ENCODE assay signal across 15 cellular contexts in the genomic region with DNA sequence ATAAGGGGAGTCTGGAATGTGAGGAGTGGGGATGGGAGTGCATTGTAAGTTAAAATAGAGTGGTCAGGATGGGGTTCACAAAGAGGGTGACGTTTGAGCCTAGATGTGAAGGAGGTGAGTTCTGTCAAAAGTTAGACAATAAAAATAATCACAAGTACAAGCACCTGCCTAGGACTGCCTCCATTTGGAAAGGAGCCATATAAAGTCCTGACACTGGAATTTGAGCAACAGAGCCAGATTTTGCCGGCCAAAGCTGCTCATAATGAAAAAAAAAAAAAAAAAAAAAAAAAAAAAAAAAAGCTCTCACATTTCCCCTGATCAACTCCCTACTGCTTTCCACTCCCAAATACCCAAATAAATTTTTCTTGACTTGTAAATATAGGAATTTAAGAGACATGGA. TPM values are rescaled to one million over a fixed set of nuclear protein-coding genes. Genes with fewer than 3 reads are reported as not detected.
DNase-seq lines count a peak whose midpoint lies in the region; FAIRE-seq and TF ChIP-seq lines count a peak whose summit lies in the region.
"Had no signal": no experiment of that assay in that cellular context is flagged by ENCODE, and none has a peak within 500 bp of the region (broad histone marks: within the 10 kb centered on the region; RNA-seq: fewer than 3 reads in every experiment).

No MANE protein-coding gene starts in this region.

- H3K79me2 ChIP-seq in Loucy (ENCODE audit: insufficient read depth, low read length) = no peaks in the 10 kb centered on the region

- no peak overlapping the region for H3K9ac ChIP-seq in Loucy (ENCODE audit: low read depth, low read length, poor library complexity, severe bottlenecking)
- no peak overlapping the region for H3K9ac ChIP-seq in kidney (ENCODE audit: low read length in 2 of 2)

- CTCF ChIA-PET in MCF 10A (lab: Yijun Ruan, JAX) = interaction anchor here (0.6 to 2.9 kb wide), 6 partner anchors 10 to 128 kb away, joined by 3 to 15 read pairs (median 3); no protein-coding TSS in a partner anchor

- DNase-seq in MCF 10A (ENCODE audit: unreplicated experiment) (peak; percentile 64), kidney (no peak), renal cortical epithelial cell (ENCODE audit: low read depth) (peak; percentile 61), NCI-H1092 treated with DMSO at 0.1 percent for 48 hours (lab: John Stamatoyannopoulos, UW) (no peak), brain microvascular endothelial cell (no peak), HTR-8/SVneo (ENCODE audit: insufficient read length, low spot score) (no peak)
- DNase-seq in stimulated activated CD4-positive, alpha-beta T cell treated with anti-CD3 and anti-CD28 coated beads, Interleukin-4, amount 100 ng/mL, for 1 hour = no peak
- DNase-seq: Kasumi-1; NCI-H510A; SJCRH30; stimulated activated CD4-positive, alpha-beta T cell treated with anti-CD3 and anti-CD28 coated beads, Interleukin-2, amount 100 ng/mL, for 24 hours; T-helper 2 cell had no signal

- H2AFZ ChIP-seq in Loucy (ENCODE audit: low read length) = 0 out of 2 replicates have a peak overlapping the region, but pooled peaks have one; percentile 31

- POLR2A ChIA-PET in MCF 10A (lab: Yijun Ruan, JAX) = interaction anchor here (0.5 to 8.4 kb wide), 7 partner anchors 10 to 364 kb away, joined by 3 to 148 read pairs (median 3); no protein-coding TSS in a partner anchor

- H3K9me3 ChIP-seq in Loucy (ENCODE audit: insufficient read depth, low read depth, low read length) (no peaks in the 10 kb centered on the region), kidney (ENCODE audit: control insufficient read depth in 1 of 2, low read length in 2 of 2) (no peaks in the 10 kb centered on the region)
- H3K9me3 ChIP-seq: SJCRH30 had no signal

- FAIRE-seq in kidney (lab: Jason Lieb, UNC) (peak; percentile 21), HTR-8/SVneo (lab: Jason Lieb, UNC) (no peak)

- no peaks in the 10 kb centered on the region for H4K20me1 ChIP-seq in Loucy (ENCODE audit: insufficient read depth, low read length, poor library complexity, severe bottlenecking)

- no peaks in the 10 kb centered on the region for H3K36me3 ChIP-seq in Loucy (ENCODE audit: insufficient read depth, low read length)
- H3K36me3 ChIP-seq in kidney (ENCODE audit: control insufficient read depth in 1 of 2, insufficient read depth in 2 of 2, low read length in 2 of 2) = no peaks in the 10 kb centered on the region
- H3K36me3 ChIP-seq in brain microvascular endothelial cell (replicated peaks) = no peaks in the 10 kb centered on the region

- intact Hi-C loops in MCF 10A (cut with micrococcal nuclease) (no loop called here), kidney (cut with DNase I) (no loop called here)

- BruUV-seq in MCF 10A (replicated peaks; lab: Mats Ljungman, UMichigan) = no TSS peak

- peaks cover 33% of the 10 kb centered on the region for H3K4me1 Mint-ChIP-seq in MCF 10A (ENCODE audit: insufficient read depth, unreplicated experiment)

- no peak overlapping the region for H3K4me2 ChIP-seq in Loucy (ENCODE audit: low read depth, low read length, poor library complexity, severe bottlenecking)

- H3K27me3 ChIP-seq in Loucy (ENCODE audit: insufficient read depth, low read length, poor library complexity, severe bottlenecking) (no peaks in the 10 kb centered on the region), brain microvascular endothelial cell (replicated peaks) (no peaks in the 10 kb centered on the region)
- H3K27me3 ChIP-seq: SJCRH30 had no signal

- in situ Hi-C loops in brain microvascular endothelial cell (cut with HindIII; ENCODE audit: low pct_ligation_motif_present, low sequenced_read_pairs) = no loop called here

- no peak overlapping the region for H3K4me3 ChIP-seq in Loucy (ENCODE audit: low read length, poor library complexity, severe bottlenecking)
- H3K4me3 ChIP-seq in kidney (ENCODE audit: low read length in 2 of 2) = no peak overlapping the region
- no peak overlapping the region for H3K4me3 ChIP-seq in brain microvascular endothelial cell (ENCODE audit: low read depth, low read length)
- H3K4me3 ChIP-seq: SJCRH30 had no signal

- H3K4me1 ChIP-seq in Loucy (ENCODE audit: insufficient read depth, low read length, poor library complexity, severe bottlenecking) (no peaks in the 10 kb centered on the region), kidney (ENCODE audit: control insufficient read depth in 1 of 2, insufficient read depth in 1 of 2, low read depth in 1 of 2, low read length in 2 of 2) (peaks cover 8 to 12% of the 10 kb centered on the region in 2 donors)

- H3K4me3 Mint-ChIP-seq in MCF 10A (ENCODE audit: unreplicated experiment) = no peak overlapping the region
- H3K4me3 Mint-ChIP-seq: mesothelial cell of epicardium had no signal

- TF ChIP-seq CTCF in Loucy (conservative IDR thresholded peaks at IDR 0.05; ENCODE audit: low read length) (no peak), MCF 10A (IDR thresholded peaks at IDR 0.05; ENCODE audit: unreplicated experiment) (no peak), kidney (IDR thresholded peaks at IDR 0.05; ENCODE audit: borderline replicate concordance, extremely low read depth, insufficient read depth) (no peak), brain microvascular endothelial cell (IDR thresholded peaks at IDR 0.05; ENCODE audit: low read depth, low read length, missing control alignments) (no peak)

- H3K36me3 Mint-ChIP-seq in MCF 10A (ENCODE audit: insufficient read depth, unreplicated experiment) = no peaks in the 10 kb centered on the region
- H3K36me3 Mint-ChIP-seq: mesothelial cell of epicardium had no signal

- no peaks in the 10 kb centered on the region for H3F3A ChIP-seq in Loucy (ENCODE audit: low read depth)

- H3K27me3 Mint-ChIP-seq in MCF 10A (ENCODE audit: insufficient read depth, unreplicated experiment) = no peaks in the 10 kb centered on the region

- no peaks in the 10 kb centered on the region for H3K9me2 ChIP-seq in Loucy (replicated peaks; ENCODE audit: low read depth, low read length)

- peak overlapping the region; percentile 70 for H3K27ac Mint-ChIP-seq in MCF 10A (ENCODE audit: low read depth, unreplicated experiment)
- H3K27ac Mint-ChIP-seq: mesothelial cell of epicardium had no signal

- H3K27ac ChIP-seq in kidney (ENCODE audit: low read depth in 2 of 2, low read length in 2 of 2) (peak overlapping the region; percentile 77 to 87), brain microvascular endothelial cell (no peak overlapping the region)
- H3K27ac ChIP-seq: SJCRH30 had no signal

- H3K9me3 Mint-ChIP-seq in MCF 10A (ENCODE audit: unreplicated experiment) = no peaks in the 10 kb centered on the region
- H3K9me3 Mint-ChIP-seq: mesothelial cell of epicardium had no signal

RNA-seq across cellular contexts. Expression of a gene that starts 4.1 kb away (rescaled TPM):
- 0.12 and 0.33 TPM in 2 replicates for total RNA-seq in MCF 10A (2022)
- total RNA-seq in kidney = 25.2 TPM
- 10.1 TPM for polyA plus RNA-seq in kidney (ENCODE audit: insufficient read depth, low read depth, low replicate concordance)
- 0.20 TPM in 1 of 2 replicates, not detected in the other for total RNA-seq in renal cortical epithelial cell
- total RNA-seq: OCI-LY7 had no signal

Comparison
In these comparisons a context has a peak if more than half of its experiments do, and no peak if none do; other contexts are left out.
1. DNase-seq: peak in MCF 10A (single experiment) and renal cortical epithelial cell (single experiment); none in kidney (single experiment), stimulated activated CD4-positive, alpha-beta T cell treated with anti-CD3 and anti-CD28 coated beads, Interleukin-4, amount 100 ng/mL, for 1 hour (single experiment), NCI-H1092 treated with DMSO at 0.1 percent for 48 hours (single experiment), brain microvascular endothelial cell (single experiment) and HTR-8/SVneo (single experiment).
2. RNA of a gene that starts 4.1 kb away (total RNA-seq): 25.2 TPM in kidney (single experiment); 0.12 to 0.33 TPM in MCF 10A and 0.20 TPM in renal cortical epithelial cell; every median in the first group is over 10 times any median in the second.